In genomic region chr5:111512406-111513174, GRCh38 we compare ENCODE assay signal across 8 cellular contexts. TPM values are rescaled to one million over a fixed set of nuclear protein-coding genes. Genes with fewer than 3 reads are reported as not detected.
DNase-seq lines count a peak whose midpoint lies in the region; ATAC-seq, FAIRE-seq and TF ChIP-seq lines count a peak whose summit lies in the region.

TSS of gene STARD4 (minus strand) at chr5:111512535. CDS start at chr5:111507433, 5,102 bp downstream.

- DNase-seq in GM12892 (ENCODE audit: insufficient read length) (peak; percentile 79), NCI-H146 (lab: John Stamatoyannopoulos, UW) (peak; percentile 94), amniotic stem cell (lab: John Stamatoyannopoulos, UW) (peak; percentile 79), heart right ventricle (peak; percentile 92 to 97), posterior cingulate gyrus (peak; percentile 91 to 99 (median 94)), upper lobe of right lung (peak; percentile 99)

- TF ChIP-seq CTCF in heart right ventricle (IDR thresholded peaks at IDR 0.05): no peak
- no peak for TF ChIP-seq CTCF in upper lobe of right lung (IDR thresholded peaks at IDR 0.05)

- no peaks in the 10 kb centered on the region for H3K9me3 ChIP-seq in heart right ventricle
- no peaks in the 10 kb centered on the region for H3K9me3 ChIP-seq in upper lobe of right lung

- H3K4me1 ChIP-seq in heart right ventricle (peaks cover 0 to 40% (median 10%) of the 10 kb centered on the region in 9 donors), upper lobe of right lung (peaks cover 24% of the 10 kb centered on the region)

- ATAC-seq in HG02852 (IDR thresholded peaks at IDR 0.05; ENCODE audit: unreplicated experiment): peak; percentile 84
- peak; percentile 98 to 100 (median 99) for ATAC-seq in heart right ventricle
- peak; percentile 99 for ATAC-seq in upper lobe of right lung

- H3K36me3 ChIP-seq in heart right ventricle: no peaks in the 10 kb centered on the region
- H3K36me3 ChIP-seq in upper lobe of right lung: no peaks in the 10 kb centered on the region

- H3K27ac ChIP-seq in heart right ventricle: peak within 1 kb of the TSS; percentile 18 to 93 (median 90)
- peak within 1 kb of the TSS; percentile 90 for H3K27ac ChIP-seq in upper lobe of right lung

- TF ChIP-seq POLR2A in GM12892 (IDR thresholded peaks at IDR 0.05; ENCODE audit: low read depth, low read length): peak; percentile 97

- peak; percentile 98 for FAIRE-seq in GM12892 (lab: Jason Lieb, UNC)

- intact Hi-C loops in T-helper 1 cell treated with Interleukin-12 subunit alpha and Interleukin-12 subunit beta and Interleukin-4 antibody, amounts not matched to agents 30 ng/mL and 1 ng/mL, for 36 hours (cut with micrococcal nuclease): loop anchor here (1.0 to 10.0 kb wide), 18 partner anchors 14 to 2002 kb away; partner anchors contain the start of genes DCP2, EPB41L4A, MAN2A1 and NREP
- intact Hi-C loops in heart right ventricle (cut with DNase I) (loop anchor here in 1 of 10 donors (2.0 kb wide), 1 partner anchor 38 kb away; no protein-coding TSS in a partner anchor), posterior cingulate gyrus (cut with DNase I) (no loop called here), upper lobe of right lung (cut with DNase I) (no loop called here)

- WGBS in heart right ventricle, 2 donors: 0% methylated on average over 42 of the region's 42 CpGs

- H3K4me3 ChIP-seq in heart right ventricle (peak within 1 kb of the TSS; percentile 60 to 93 (median 86)), upper lobe of right lung (peak within 1 kb of the TSS; percentile 89)

- H3K27me3 ChIP-seq in heart right ventricle: no peaks in the 10 kb centered on the region
- no peaks in the 10 kb centered on the region for H3K27me3 ChIP-seq in upper lobe of right lung

RNA-seq across cellular contexts. Expression of gene STARD4, which starts in this region (rescaled TPM):
- polyA plus RNA-seq in GM12892 (2012; ENCODE audit: missing spikeins): 73.0 TPM
- total RNA-seq in T-helper 1 cell treated with Interleukin-12 subunit alpha and Interleukin-12 subunit beta and Interleukin-4 antibody, amounts not matched to agents 30 ng/mL and 1 ng/mL, for 36 hours: 82.7 and 85.5 TPM in 2 replicates
- total RNA-seq in heart right ventricle (10 to 100 TPM in 3 of 10 donors, 1 to 10 TPM in 7; 3.5 to 14.0 (median 6.1) TPM), upper lobe of right lung (48.6 TPM)
- 1 to 10 TPM; 2.9 to 8.5 TPM for polyA plus RNA-seq in heart right ventricle

Comparison
In these comparisons a context has a peak if more than half of its experiments do, and no peak if none do; other contexts are left out.
1. Peak in every context shown above with its lines: DNase-seq, ATAC-seq, H3K4me3 ChIP-seq and H3K27ac ChIP-seq.